ENCODE assay signal across 18 cellular contexts in the genomic region with DNA sequence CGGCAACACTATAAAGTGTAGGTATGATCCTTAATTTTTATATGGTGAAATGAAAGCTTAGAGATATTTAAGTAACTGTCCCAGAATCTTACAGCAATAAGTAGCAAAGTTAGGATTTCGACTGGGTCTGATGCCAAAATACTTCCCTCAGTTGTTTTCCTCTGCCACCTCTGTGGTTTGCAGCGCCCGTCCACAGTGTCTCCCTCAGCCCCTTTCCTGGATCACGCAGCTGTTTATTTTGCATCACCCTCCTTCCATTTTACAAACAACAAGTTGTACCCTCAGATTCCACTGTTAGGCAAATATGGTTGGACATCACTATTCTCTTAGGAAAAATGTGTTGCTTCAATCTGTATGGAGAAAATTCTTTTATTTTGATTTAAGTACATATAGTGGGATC.
"Had no signal": no experiment of that assay in that cellular context is flagged by ENCODE, and none has a peak within 500 bp of the region (broad histone marks: within the 10 kb centered on the region; RNA-seq: fewer than 3 reads in every experiment).

No MANE protein-coding gene starts in this region.

- H3K27me3 ChIP-seq: body of pancreas, foreskin keratinocyte, spleen, transverse colon had no signal

- ATAC-seq: activated CD4-positive, CD25-positive, alpha-beta regulatory T cell treated with anti-CD3 and anti-CD28 coated beads, Interleukin-2, amount 50 U/mL, for 24 hours; activated CD8-positive, alpha-beta memory T cell treated with anti-CD3 and anti-CD28 coated beads, Interleukin-2, amount 10 ng/mL, durations not matched to agents 7 days and 5 days; body of pancreas; foreskin keratinocyte; left colon; lower lobe of right lung; naive thymus-derived CD4-positive, alpha-beta T cell had no signal

- H3K9me3 ChIP-seq: body of pancreas, lower lobe of right lung, spleen, transverse colon had no signal

- H3K4me1 ChIP-seq: foreskin keratinocyte had no signal

- H3K36me3 ChIP-seq: lower lobe of right lung, spleen, transverse colon had no signal

- DNase-seq: activated CD4-positive, alpha-beta memory T cell treated with anti-CD3 and anti-CD28 coated beads, Interleukin-2, amount 10 ng/mL, durations not matched to agents 7 days and 5 days; activated CD4-positive, alpha-beta T cell treated with anti-CD3 and anti-CD28 coated beads, Interleukin-2, amount 10 ng/mL, durations not matched to agents 24 days and 14 days; activated CD8-positive, alpha-beta memory T cell treated with anti-CD3 and anti-CD28 coated beads, Interleukin-2, amount 10 ng/mL, durations not matched to agents 7 days and 5 days; activated effector memory CD4-positive, alpha-beta T cell treated with anti-CD3 and anti-CD28 coated beads, Interleukin-2, amount 50 U/mL, for 16 hours; activated naive CD4-positive, alpha-beta T cell treated with anti-CD3 and anti-CD28 coated beads, Interleukin-2, amount 10 ng/mL, durations not matched to agents 7 days and 5 days; activated T-cell treated with anti-CD3 and anti-CD28 coated beads for 4 hours; body of pancreas; effector CD4-positive, alpha-beta T cell; foreskin keratinocyte; left colon; lower lobe of right lung; mesendoderm; naive thymus-derived CD4-positive, alpha-beta T cell; retina; spleen; stimulated activated CD4-positive, alpha-beta T cell treated with anti-CD3 and anti-CD28 coated beads, Interleukin-4, amount 100 ng/mL, for 24 hours; transverse colon had no signal

- H3K27ac ChIP-seq: body of pancreas, foreskin keratinocyte, lower lobe of right lung, spleen, transverse colon had no signal

- H3K4me3 ChIP-seq: body of pancreas, lower lobe of right lung, spleen, transverse colon had no signal
